In the genomic region with DNA sequence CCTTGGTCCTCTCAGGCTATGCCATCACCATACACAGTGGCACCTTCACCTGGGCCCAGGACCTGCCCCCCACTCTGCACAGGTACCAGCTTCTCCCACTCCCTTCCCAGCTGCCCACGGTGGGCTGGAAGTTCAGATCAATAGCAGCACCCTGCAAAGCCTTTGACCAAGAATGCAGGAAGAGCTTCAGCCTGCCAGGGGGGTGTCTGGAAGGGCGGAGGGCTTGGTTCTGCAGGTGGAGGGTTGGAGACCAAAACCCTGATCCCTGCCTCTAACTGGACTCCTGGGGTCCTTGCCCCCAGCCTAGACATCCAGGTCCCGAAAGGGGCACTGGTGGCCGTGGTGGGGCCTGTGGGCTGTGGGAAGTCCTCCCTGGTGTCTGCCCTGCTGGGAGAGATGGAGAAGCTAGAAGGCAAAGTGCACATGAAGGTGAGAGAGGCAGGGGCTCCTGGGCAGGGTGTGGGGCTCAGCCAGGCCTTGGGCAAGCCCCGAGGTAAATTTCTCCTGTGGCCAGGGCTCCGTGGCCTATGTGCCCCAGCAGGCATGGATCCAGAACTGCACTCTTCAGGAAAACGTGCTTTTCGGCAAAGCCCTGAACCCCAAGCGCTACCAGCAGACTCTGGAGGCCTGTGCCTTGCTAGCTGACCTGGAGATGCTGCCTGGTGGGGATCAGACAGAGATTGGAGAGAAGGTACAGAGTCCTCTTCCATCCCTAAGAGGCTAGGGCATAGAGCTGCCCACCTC, we compare ENCODE assay signal across 1 cellular context.
TF ChIP-seq lines count a peak whose summit lies in the region.

No MANE protein-coding gene starts in this region.

TF ChIP-seq in A549, 52 proteins besides CTCF, POLR2A, EP300 and RAD21:
- TF ChIP-seq JUN (IDR thresholded peaks at IDR 0.05) (no peak; a peak in 1 of 5 replicates), POLR2AphosphoS2 (conservative IDR thresholded peaks at IDR 0.05; ENCODE audit: low read length) (0 out of 2 replicates have a peak, but pooled peaks have one; percentile 35), KDM1A (IDR thresholded peaks at IDR 0.05; ENCODE audit: low read depth) (0 out of 2 replicates have a peak, but pooled peaks have one; percentile 23)
